9 cellular contexts compared by ENCODE assay signal in genomic region chr20:62366370-62367135, GRCh38. TPM values are rescaled to one million over a fixed set of nuclear protein-coding genes. Genes with fewer than 3 reads are reported as not detected.
DNase-seq lines count a peak whose midpoint lies in the region; ATAC-seq and TF ChIP-seq lines count a peak whose summit lies in the region.
"Had no signal": no experiment of that assay in that cellular context is flagged by ENCODE, and none has a peak within 500 bp of the region (broad histone marks: within the 10 kb centered on the region; RNA-seq: fewer than 3 reads in every experiment).

No MANE protein-coding gene starts in this region.

- H3K9me3 Mint-ChIP-seq in activated T-helper 17 cell treated with anti-CD3 and anti-CD28 coated beads, Interleukin-2, amount 50 U/mL, for 72 hours = no peaks in the 10 kb centered on the region

- peak; percentile 39 for DNase-seq in stimulated activated CD4-positive, alpha-beta T cell treated with anti-CD3 and anti-CD28 coated beads, Interleukin-15, amount 100 ng/mL, for 24 hours
- DNase-seq in stimulated activated CD4-positive, alpha-beta T cell treated with anti-CD3 and anti-CD28 coated beads, Interleukin-12 subunit alpha, Interleukin-12 subunit beta, amount 100 ng/mL, for 4 hours = no peak
- DNase-seq in spleen = no peak
- DNase-seq in D341Med (ENCODE audit: low spot score) = no peak
- DNase-seq in NOMO-1 treated with DMSO at 0.1 percent for 48 hours (lab: John Stamatoyannopoulos, UW; ENCODE audit: unreplicated experiment) = no peak

- H3K27ac Mint-ChIP-seq in activated T-helper 17 cell treated with anti-CD3 and anti-CD28 coated beads, Interleukin-2, amount 50 U/mL, for 72 hours = no peak overlapping the region
- H3K27ac Mint-ChIP-seq: activated naive CD8-positive, alpha-beta T cell had no signal

- H3K9me3 ChIP-seq in spleen = no peaks in the 10 kb centered on the region

- H3K27me3 Mint-ChIP-seq in activated T-helper 17 cell treated with anti-CD3 and anti-CD28 coated beads, Interleukin-2, amount 50 U/mL, for 72 hours = peaks cover 17% of the 10 kb centered on the region

- H3K4me3 ChIP-seq in iPS-11a (ENCODE audit: low read depth, low read length) (peak overlapping the region; percentile 74), spleen (peak overlapping the region; percentile 58 to 90 (median 64))

- no peaks in the 10 kb centered on the region for H3K36me3 Mint-ChIP-seq in activated T-helper 17 cell treated with anti-CD3 and anti-CD28 coated beads, Interleukin-2, amount 50 U/mL, for 72 hours (ENCODE audit: low read depth)
- H3K36me3 Mint-ChIP-seq: activated naive CD8-positive, alpha-beta T cell had no signal

- H3K4me1 ChIP-seq in spleen = peaks cover 13 to 86% (median 62%) of the 10 kb centered on the region in 6 donors

- H3K27me3 ChIP-seq in spleen (replicated peaks in 1 of 7) = peaks cover 0 to 67% (median 32%) of the 10 kb centered on the region in 7 donors

- no peak for TF ChIP-seq CTCF in spleen (IDR thresholded peaks at IDR 0.05 in 8 of 11, conservative IDR thresholded peaks at IDR 0.05 in 3 of 11)

- peak overlapping the region; percentile 49 to 86 (median 73) for H3K27ac ChIP-seq in spleen

- intact Hi-C loops in spleen (cut with DNase I; ENCODE audit: low total_unique reads) = no loop called here

- peaks cover 0 to 10% (median 0%) of the 10 kb centered on the region in 6 donors for H3K36me3 ChIP-seq in spleen

- no peaks in the 10 kb centered on the region for H3K4me1 Mint-ChIP-seq in activated T-helper 17 cell treated with anti-CD3 and anti-CD28 coated beads, Interleukin-2, amount 50 U/mL, for 72 hours

- WGBS in spleen, 5 donors = 1 to 3% (median 2%) methylated on average over 21 to 72 of the region's 72 CpGs

- H3K4me3 Mint-ChIP-seq in activated T-helper 17 cell treated with anti-CD3 and anti-CD28 coated beads, Interleukin-2, amount 50 U/mL, for 72 hours = no peak overlapping the region
- H3K4me3 Mint-ChIP-seq: activated naive CD8-positive, alpha-beta T cell had no signal

- TF ChIP-seq POLR2A in spleen (IDR thresholded peaks at IDR 0.05) = no peak

- ATAC-seq in activated T-helper 17 cell treated with anti-CD3 and anti-CD28 coated beads, Interleukin-2, amount 50 U/mL, for 72 hours (replicated peaks) = peak; percentile 23
- no peak for ATAC-seq in HG03432 (IDR thresholded peaks at IDR 0.05; ENCODE audit: unreplicated experiment)

RNA-seq across cellular contexts. Expression of gene LAMA5, which starts 0.6 kb away (rescaled TPM):
- total RNA-seq in activated T-helper 17 cell treated with anti-CD3 and anti-CD28 coated beads, Interleukin-2, amount 50 U/mL, for 72 hours = under 1 TPM; 0.29 to 0.39 TPM
- 100 to 1,000 TPM in 4 of 7 donors, 10 to 100 TPM in 3; 69.8 to 203 (median 108) TPM for total RNA-seq in spleen
- polyA plus RNA-seq in spleen = 100 to 1,000 TPM in 2 of 3 donors, 10 to 100 TPM in 1; 46.5 to 266 (median 128) TPM

RNA-seq across cellular contexts. Expression of gene RPS21, which starts 20.4 kb away (rescaled TPM):
- total RNA-seq in activated T-helper 17 cell treated with anti-CD3 and anti-CD28 coated beads, Interleukin-2, amount 50 U/mL, for 72 hours = 1,000 to 10,000 TPM; 2,323 to 2,749 TPM
- 1,000 to 10,000 TPM; 1,168 to 3,909 (median 1,666) TPM for total RNA-seq in spleen
- polyA plus RNA-seq in spleen = over 10,000 TPM in 2 of 3 donors, 1,000 to 10,000 TPM in 1; 9,792 to 11,722 (median 10,372) TPM

RNA-seq across cellular contexts. Expression of gene CABLES2, which starts 40.5 kb away (rescaled TPM):
- total RNA-seq in activated T-helper 17 cell treated with anti-CD3 and anti-CD28 coated beads, Interleukin-2, amount 50 U/mL, for 72 hours = 1 to 10 TPM; 6.8 to 6.9 TPM
- 1 to 10 TPM; 3.9 to 5.9 (median 4.1) TPM for total RNA-seq in spleen
- polyA plus RNA-seq in spleen = 1 to 10 TPM; 2.0 to 2.7 (median 2.4) TPM

Comparison
In these comparisons a context has a peak if more than half of its experiments do, and no peak if none do; other contexts are left out.
1. RNA of gene LAMA5, which starts 0.6 kb away (total RNA-seq): 69.8 to 203 TPM in spleen; 0.29 to 0.39 TPM in activated T-helper 17 cell treated with anti-CD3 and anti-CD28 coated beads, Interleukin-2, amount 50 U/mL, for 72 hours; every median in the first group is over 10 times any median in the second.